Comparison of ENCODE assay signal across 14 cellular contexts in genomic region chr2:98786179-98786578, GRCh38. TPM values are rescaled to one million over a fixed set of nuclear protein-coding genes. Genes with fewer than 3 reads are reported as not detected.
DNase-seq lines count a peak whose midpoint lies in the region; ATAC-seq and TF ChIP-seq lines count a peak whose summit lies in the region.
"Had no signal": no experiment of that assay in that cellular context is flagged by ENCODE, and none has a peak within 500 bp of the region (broad histone marks: within the 10 kb centered on the region; RNA-seq: fewer than 3 reads in every experiment).

No MANE protein-coding gene starts in this region.

- H3K36me3 ChIP-seq in DND-41 (ENCODE audit: insufficient read depth, low read length) = no peaks in the 10 kb centered on the region

- no peaks in the 10 kb centered on the region for H3K4me1 ChIP-seq in DND-41 (ENCODE audit: insufficient read depth, low read length)

- POLR2A ChIA-PET in HEK293T (lab: Yijun Ruan, JAX) = no interaction called here

- no peak for TF ChIP-seq EP300 in Ishikawa (IDR thresholded peaks at IDR 0.05; ENCODE audit: borderline replicate concordance)

- no peaks in the 10 kb centered on the region for H4K20me1 ChIP-seq in DND-41 (ENCODE audit: insufficient read depth, low read length)

- 0 out of 3 replicates have a peak, but pooled peaks have one; percentile 29 for ATAC-seq in DND-41 (ENCODE audit: insufficient read depth, low read depth)

- H3K9me3 ChIP-seq in DND-41 (ENCODE audit: insufficient read depth, low read length, severe bottlenecking) = peaks cover 16% of the 10 kb centered on the region

- H2AFZ ChIP-seq in DND-41 (ENCODE audit: low read depth, low read length) = no peak overlapping the region

- H3K27ac ChIP-seq in DND-41 (ENCODE audit: low read length) = no peak overlapping the region

- intact Hi-C loops in posterior vena cava (cut with DNase I) = no loop called here

- TF ChIP-seq CTCF in DND-41 (IDR thresholded peaks at IDR 0.05; ENCODE audit: borderline replicate concordance, extremely low read depth, low read length, poor library complexity, severe bottlenecking) = no peak

- no peaks in the 10 kb centered on the region for H3K27me3 ChIP-seq in DND-41 (ENCODE audit: insufficient read depth, low read length, poor library complexity)

- no peak overlapping the region for H3K9ac ChIP-seq in DND-41 (ENCODE audit: low read depth, low read length)

- CTCF ChIA-PET in HEK293T (lab: Yijun Ruan, JAX) = no interaction called here

- no peak for DNase-seq in DND-41
- DNase-seq in posterior vena cava (ENCODE audit: low spot score) = peak; percentile 25
- DNase-seq in putamen (ENCODE audit: low spot score) = no peak
- DNase-seq in NCI-H2171 treated with DMSO at 0.1 percent for 48 hours (lab: John Stamatoyannopoulos, UW) = no peak
- no peak for DNase-seq in HEK293T (ENCODE audit: extremely low spot score)
- DNase-seq: Calu3; CD4-positive, alpha-beta T cell; COR-L47; DMS53; DMS79 treated with DMSO at 0.1 percent for 48 hours; H7; HCEC 1CT; HFFc6 had no signal

- no peak overlapping the region for H3K4me3 ChIP-seq in DND-41 (ENCODE audit: low read depth in 1 of 2, low read length in 2 of 2)

- H3K79me2 ChIP-seq in DND-41 (ENCODE audit: insufficient read depth, low read length) = no peaks in the 10 kb centered on the region

- TF ChIP-seq RAD21 in Ishikawa (IDR thresholded peaks at IDR 0.05; ENCODE audit: low read depth) = no peak

- H3K4me2 ChIP-seq in DND-41 (ENCODE audit: insufficient read depth, low read length) = no peak overlapping the region

TF ChIP-seq in Ishikawa, 13 proteins besides CTCF, POLR2A, EP300 and RAD21:
- TF ChIP-seq ZBTB7A (IDR thresholded peaks at IDR 0.05; ENCODE audit: low read depth) (no peak), REST (IDR thresholded peaks at IDR 0.05; ENCODE audit: low read depth) (peak; percentile 71), CREB1 (IDR thresholded peaks at IDR 0.05; ENCODE audit: low read depth) (no peak), EGR1 (IDR thresholded peaks at IDR 0.05) (no peak)

TF ChIP-seq in HEK293T, 16 proteins besides CTCF, POLR2A, EP300 and RAD21:
- TF ChIP-seq FOXK2 (IDR thresholded peaks at IDR 0.05) (no peak), FOXA1 (IDR thresholded peaks at IDR 0.05) (no peak), ZNF384 (IDR thresholded peaks at IDR 0.05) (no peak), FOXM1 (IDR thresholded peaks at IDR 0.05; ENCODE audit: borderline replicate concordance) (no peak), BHLHE40 (IDR thresholded peaks at IDR 0.05; ENCODE audit: borderline replicate concordance) (no peak), TARDBP (IDR thresholded peaks at IDR 0.05) (no peak), ARNT (IDR thresholded peaks at IDR 0.05) (no peak)
TF ChIP-seq in HEK293T: peak in this region for 0.

RNA-seq across cellular contexts. Expression of gene MGAT4A, which starts 55.2 kb away (rescaled TPM):
- total RNA-seq in posterior vena cava = 10 to 100 TPM; 34.2 to 36.2 TPM
